8 cellular contexts compared by ENCODE assay signal in genomic region chr9:78032599-78033457, GRCh38. TPM values are rescaled to one million over a fixed set of nuclear protein-coding genes. Genes with fewer than 3 reads are reported as not detected.
DNase-seq lines count a peak whose midpoint lies in the region; FAIRE-seq and TF ChIP-seq lines count a peak whose summit lies in the region.

No MANE protein-coding gene starts in this region.

- H3K36me3 Mint-ChIP-seq in Caco-2 (ENCODE audit: insufficient read depth, unreplicated experiment) (no peaks in the 10 kb centered on the region), brain (no peaks in the 10 kb centered on the region)

- WGBS in lower leg skin, 2 donors, result 39% methylated on average over 18 of the region's 18 CpGs
- WGBS in thymus, result 3% methylated on average over 18 of the region's 18 CpGs

- H3K4me1 Mint-ChIP-seq in Caco-2 (ENCODE audit: low read depth, unreplicated experiment), result no peaks in the 10 kb centered on the region
- H3K4me1 Mint-ChIP-seq in brain, result peaks cover 56% of the 10 kb centered on the region

- H3K27ac Mint-ChIP-seq in Caco-2 (ENCODE audit: unreplicated experiment) (peak overlapping the region; percentile 50), brain (peak overlapping the region; percentile 95 to 98 (median 98))

- H3K36me3 ChIP-seq in Caco-2 (ENCODE audit: control insufficient read depth, insufficient read depth, low read length), result no peaks in the 10 kb centered on the region
- H3K36me3 ChIP-seq in KOPT-K1 (ENCODE audit: insufficient read depth, low read length), result no peaks in the 10 kb centered on the region
- H3K36me3 ChIP-seq in thymus (ENCODE audit: control insufficient read depth, insufficient read depth), result no peaks in the 10 kb centered on the region

- H3K4me3 Mint-ChIP-seq in Caco-2 (ENCODE audit: unreplicated experiment) (peak overlapping the region; percentile 70), brain (peak overlapping the region; percentile 92 to 96 (median 93))

- intact Hi-C loops in Caco-2 (cut with micrococcal nuclease; ENCODE audit: unreplicated experiment), result no loop called here
- intact Hi-C loops in lower leg skin (cut with DNase I; ENCODE audit: low total_unique reads), result no loop called here

- no peaks in the 10 kb centered on the region for H3K4me1 ChIP-seq in Caco-2
- H3K4me1 ChIP-seq in thymus (ENCODE audit: control insufficient read depth, insufficient read depth, low read length), result peaks cover 3% of the 10 kb centered on the region

- CTCF ChIA-PET in Caco-2 (lab: Charles Lee), result no interaction called here

- H3K27ac ChIP-seq in KOPT-K1 (ENCODE audit: low read depth, low read length, poor library complexity, severe bottlenecking), result peak overlapping the region; percentile 95
- H3K27ac ChIP-seq in thymus (ENCODE audit: low read depth), result peak overlapping the region; percentile 97

- H3K27me3 Mint-ChIP-seq in Caco-2 (ENCODE audit: insufficient read depth, unreplicated experiment) (no peaks in the 10 kb centered on the region), brain (peaks cover 13% of the 10 kb centered on the region)

- H3K9me3 ChIP-seq in Caco-2 (no peaks in the 10 kb centered on the region), KOPT-K1 (ENCODE audit: insufficient read depth, low read length, poor library complexity, severe bottlenecking) (no peaks in the 10 kb centered on the region), thymus (ENCODE audit: control insufficient read depth) (no peaks in the 10 kb centered on the region)

- no peak for FAIRE-seq in D721Med (lab: Jason Lieb, UNC)

- BruUV-seq in Caco-2 (replicated peaks; lab: Mats Ljungman, UMichigan), result TSS peak; percentile 91

- TF ChIP-seq POLR2A in lower leg skin (IDR thresholded peaks at IDR 0.05), result no peak

- POLR2A ChIA-PET in Caco-2 (lab: Charles Lee), result interaction anchor here (0.7 kb wide), 1 partner anchor 28 kb away, joined by 3 read pairs; no protein-coding TSS in a partner anchor

- TF ChIP-seq CTCF in Caco-2 (IDR thresholded peaks at IDR 0.05; ENCODE audit: insufficient read depth in 1 of 2, low read depth in 1 of 2, low read length in 1 of 2, severe bottlenecking in 1 of 2, unreplicated experiment in 1 of 2), result no peak
- no peak for TF ChIP-seq CTCF in brain (conservative IDR thresholded peaks at IDR 0.05)
- TF ChIP-seq CTCF in lower leg skin (IDR thresholded peaks at IDR 0.05), result no peak
- TF ChIP-seq CTCF in D721Med (IDR thresholded peaks at IDR 0.05; ENCODE audit: insufficient read depth, missing control alignments), result no peak
- TF ChIP-seq CTCF in GM13976 (IDR thresholded peaks at IDR 0.05; ENCODE audit: borderline replicate concordance, control extremely low read depth, extremely low read depth, insufficient read depth, missing control alignments), result no peak

- in situ Hi-C loops in GM13976 (cut with MboI; ENCODE audit: low sequenced_read_pairs, unreplicated experiment), result no loop called here

- DNase-seq in Caco-2, result no peak
- DNase-seq in lower leg skin (ENCODE audit: low spot score in 2 of 2), result peak in 1 of 2 donors; percentile 32
- DNase-seq in D721Med (ENCODE audit: insufficient read length, low spot score), result no peak
- no peak for DNase-seq in activated CD4-positive, alpha-beta T cell treated with anti-CD3 and anti-CD28 coated beads, Interleukin-2, amount 50 U/mL, for 48 hours
- DNase-seq in GM13976 (ENCODE audit: low spot score), result no peak

- no peaks in the 10 kb centered on the region for H3K9me3 Mint-ChIP-seq in Caco-2 (ENCODE audit: unreplicated experiment)
- no peaks in the 10 kb centered on the region for H3K9me3 Mint-ChIP-seq in brain

- H3K27me3 ChIP-seq in Caco-2 (replicated peaks; ENCODE audit: control insufficient read depth, insufficient read depth, low read length) (no peaks in the 10 kb centered on the region), thymus (ENCODE audit: control insufficient read depth, insufficient read depth) (no peaks in the 10 kb centered on the region)

- H3K4me3 ChIP-seq in Caco-2 (ENCODE audit: low read depth, low read length) (peak overlapping the region; percentile 40), lower leg skin (ENCODE audit: low read depth, poor library complexity, severe bottlenecking) (peak overlapping the region; percentile 40), thymus (ENCODE audit: low read length) (peak overlapping the region; percentile 93)

RNA-seq across cellular contexts. Expression of gene GNAQ, which starts 1.2 kb away (rescaled TPM):
- total RNA-seq in Caco-2 (2022), result 10.1 and 10.3 TPM in 2 replicates
- polyA plus RNA-seq in brain (ENCODE audit: insufficient read depth, low read depth, low replicate concordance), result 32.0 TPM
- total RNA-seq in lower leg skin, result 10 to 100 TPM; 13.1 to 19.7 (median 16.4) TPM
- 23.5 TPM for polyA plus RNA-seq in thymus

Comparison
In these comparisons a context has a peak if more than half of its experiments do, and no peak if none do; other contexts are left out.
1. H3K4me3 ChIP-seq: peak in every context shown above with its lines; median percentile 93 in thymus; 40 in Caco-2; 40 in lower leg skin.